In genomic region chr7:108613949-108614381, GRCh38 we compare ENCODE assay signal across 14 cellular contexts. TPM values are rescaled to one million over a fixed set of nuclear protein-coding genes. Genes with fewer than 3 reads are reported as not detected.
A peak's percentile ranks its signal among the peaks of the same experiment; 100 is the strongest.
DNase-seq lines count a peak whose midpoint lies in the region; ATAC-seq and TF ChIP-seq lines count a peak whose summit lies in the region.
"Had no signal": no experiment of that assay in that cellular context is flagged by ENCODE, and none has a peak within 500 bp of the region (broad histone marks: within the 10 kb centered on the region; RNA-seq: fewer than 3 reads in every experiment).

No MANE protein-coding gene starts in this region.

- DNase-seq in LNCaP clone FGC (ENCODE audit: low read depth) (peak; percentile 78), left lobe of liver (ENCODE audit: low spot score) (peak; percentile 59), DMS53 treated with DMSO at 0.1 percent for 48 hours (lab: John Stamatoyannopoulos, UW; ENCODE audit: unreplicated experiment) (no peak), activated gamma-delta T cell treated with Interleukin-2 at 50 U/mL for 16 hours (no peak)
- no peak for DNase-seq in activated CD4-positive, alpha-beta T cell treated with anti-CD3 and anti-CD28 coated beads for 48 hours
- DNase-seq: ACHN; COR-L47; NCI-H2081 treated with DMSO at 0.1 percent for 48 hours; NCI-H226; NK-92 treated with Interleukin-12 subunit alpha and Interleukin-12 subunit beta, amount 100 ng/mL, for 24 hours had no signal

- peak overlapping the region; percentile 76; the same call in 1 of the 2 replicates for H3K27ac ChIP-seq in C4-2B
- H3K27ac ChIP-seq: HL-60 had no signal

- TF ChIP-seq CTCF in C4-2B (conservative IDR thresholded peaks at IDR 0.05) (no peak), LNCaP clone FGC (IDR thresholded peaks at IDR 0.05; ENCODE audit: control insufficient read depth, extremely low read depth, insufficient read depth) (no peak)

- H3K4me1 ChIP-seq in neuron (ENCODE audit: insufficient read depth, low read length) = peaks cover 9% of the 10 kb centered on the region

- peak; percentile 79 for ATAC-seq in left lobe of liver
- no peak for ATAC-seq in HG03095 (IDR thresholded peaks at IDR 0.05; ENCODE audit: unreplicated experiment)

- H2AFZ ChIP-seq in neuron (ENCODE audit: low read depth, low read length) = peak overlapping the region; percentile 49

- H3K9me3 ChIP-seq in neuron (ENCODE audit: low read length) = no peaks in the 10 kb centered on the region

- H3K4me3 ChIP-seq in LNCaP clone FGC (ENCODE audit: low read depth, low read length) (no peak overlapping the region), neuron (ENCODE audit: low read length) (no peak overlapping the region)

- no peaks in the 10 kb centered on the region for H3K36me3 ChIP-seq in neuron (ENCODE audit: insufficient read depth, low read length)

- H3K27me3 ChIP-seq in neuron (ENCODE audit: insufficient read depth, low read length) = no peaks in the 10 kb centered on the region

RNA-seq across cellular contexts. Expression of gene DNAJB9, which starts 44.3 kb away (rescaled TPM):
- 48.4 TPM for total RNA-seq in left lobe of liver

RNA-seq across cellular contexts. Expression of gene THAP5, which starts 44.5 kb away (rescaled TPM):
- total RNA-seq in left lobe of liver = 15.8 TPM

Comparison
In these comparisons a context has a peak if more than half of its experiments do, and no peak if none do; other contexts are left out.
1. DNase-seq: peak in LNCaP clone FGC (single experiment) and left lobe of liver (single experiment); none in DMS53 treated with DMSO at 0.1 percent for 48 hours (single experiment), activated CD4-positive, alpha-beta T cell treated with anti-CD3 and anti-CD28 coated beads for 48 hours (single experiment) and activated gamma-delta T cell treated with Interleukin-2 at 50 U/mL for 16 hours (single experiment).